1 cellular context compared by ENCODE assay signal in genomic region chr1:145711213-145711651, GRCh38.
TF ChIP-seq lines count a peak whose summit lies in the region.

No MANE protein-coding gene starts in this region.

TF ChIP-seq in HepG2, 621 proteins besides CTCF, POLR2A, EP300 and RAD21 (continued from another document):
- TF ChIP-seq, protein P1, sequence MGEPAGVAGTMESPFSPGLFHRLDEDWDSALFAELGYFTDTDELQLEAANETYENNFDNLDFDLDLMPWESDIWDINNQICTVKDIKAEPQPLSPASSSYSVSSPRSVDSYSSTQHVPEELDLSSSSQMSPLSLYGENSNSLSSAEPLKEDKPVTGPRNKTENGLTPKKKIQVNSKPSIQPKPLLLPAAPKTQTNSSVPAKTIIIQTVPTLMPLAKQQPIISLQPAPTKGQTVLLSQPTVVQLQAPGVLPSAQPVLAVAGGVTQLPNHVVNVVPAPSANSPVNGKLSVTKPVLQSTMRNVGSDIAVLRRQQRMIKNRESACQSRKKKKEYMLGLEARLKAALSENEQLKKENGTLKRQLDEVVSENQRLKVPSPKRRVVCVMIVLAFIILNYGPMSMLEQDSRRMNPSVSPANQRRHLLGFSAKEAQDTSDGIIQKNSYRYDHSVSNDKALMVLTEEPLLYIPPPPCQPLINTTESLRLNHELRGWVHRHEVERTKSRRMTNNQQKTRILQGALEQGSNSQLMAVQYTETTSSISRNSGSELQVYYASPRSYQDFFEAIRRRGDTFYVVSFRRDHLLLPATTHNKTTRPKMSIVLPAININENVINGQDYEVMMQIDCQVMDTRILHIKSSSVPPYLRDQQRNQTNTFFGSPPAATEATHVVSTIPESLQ (CRISPR knock-in tag; conservative IDR thresholded peaks at IDR 0.05): no peak
- TF ChIP-seq ZNF407 (CRISPR knock-in tag; IDR thresholded peaks at IDR 0.05; ENCODE audit: not compliant biosample characterization) (no peak), HNF4A (CRISPR knock-in tag; IDR thresholded peaks at IDR 0.05) (peak; percentile 93), GZF1 (CRISPR knock-in tag; IDR thresholded peaks at IDR 0.05) (no peak), RXRA (CRISPR knock-in tag; IDR thresholded peaks at IDR 0.05) (no peak; the same call in 1 of the 2 replicates), MEIS2 (CRISPR knock-in tag; IDR thresholded peaks at IDR 0.05) (peak; percentile 76), TEAD3 (CRISPR knock-in tag; optimal IDR thresholded peaks at IDR 0.05; ENCODE audit: borderline replicate concordance) (peak; percentile 93), ZNF256 (CRISPR knock-in tag; conservative IDR thresholded peaks at IDR 0.05) (no peak), PITX1 (CRISPR knock-in tag; IDR thresholded peaks at IDR 0.05) (peak; percentile 81), ZNF850 (CRISPR knock-in tag; conservative IDR thresholded peaks at IDR 0.05) (no peak), SOX5 (CRISPR knock-in tag; IDR thresholded peaks at IDR 0.05; ENCODE audit: borderline replicate concordance) (peak; percentile 74), SATB2 (CRISPR knock-in tag; IDR thresholded peaks at IDR 0.05) (0 out of 2 replicates have a peak, but pooled peaks have one; percentile 87), ZNF580 (CRISPR knock-in tag; IDR thresholded peaks at IDR 0.05; ENCODE audit: borderline replicate concordance, low read depth) (0 out of 2 replicates have a peak, but pooled peaks have one; percentile 4), MED8 (CRISPR knock-in tag; IDR thresholded peaks at IDR 0.05; ENCODE audit: insufficient replicate concordance) (no peak), HNRNPK (IDR thresholded peaks at IDR 0.05; ENCODE audit: low read depth, low read length, poor library complexity, severe bottlenecking) (no peak), TARDBP (CRISPR knock-in tag; IDR thresholded peaks at IDR 0.05) (0 out of 2 replicates have a peak, but pooled peaks have one; percentile 43), EED (CRISPR knock-in tag; IDR thresholded peaks at IDR 0.05) (no peak), JUND (CRISPR knock-in tag; IDR thresholded peaks at IDR 0.05) (0 out of 2 replicates have a peak, but pooled peaks have one; percentile 29), ZNF713 (CRISPR knock-in tag; IDR thresholded peaks at IDR 0.05) (no peak), ZNF20 (CRISPR knock-in tag; IDR thresholded peaks at IDR 0.05) (no peak), ZNF737 (CRISPR knock-in tag; IDR thresholded peaks at IDR 0.05; ENCODE audit: borderline replicate concordance) (no peak)
- TF ChIP-seq, protein P2, sequence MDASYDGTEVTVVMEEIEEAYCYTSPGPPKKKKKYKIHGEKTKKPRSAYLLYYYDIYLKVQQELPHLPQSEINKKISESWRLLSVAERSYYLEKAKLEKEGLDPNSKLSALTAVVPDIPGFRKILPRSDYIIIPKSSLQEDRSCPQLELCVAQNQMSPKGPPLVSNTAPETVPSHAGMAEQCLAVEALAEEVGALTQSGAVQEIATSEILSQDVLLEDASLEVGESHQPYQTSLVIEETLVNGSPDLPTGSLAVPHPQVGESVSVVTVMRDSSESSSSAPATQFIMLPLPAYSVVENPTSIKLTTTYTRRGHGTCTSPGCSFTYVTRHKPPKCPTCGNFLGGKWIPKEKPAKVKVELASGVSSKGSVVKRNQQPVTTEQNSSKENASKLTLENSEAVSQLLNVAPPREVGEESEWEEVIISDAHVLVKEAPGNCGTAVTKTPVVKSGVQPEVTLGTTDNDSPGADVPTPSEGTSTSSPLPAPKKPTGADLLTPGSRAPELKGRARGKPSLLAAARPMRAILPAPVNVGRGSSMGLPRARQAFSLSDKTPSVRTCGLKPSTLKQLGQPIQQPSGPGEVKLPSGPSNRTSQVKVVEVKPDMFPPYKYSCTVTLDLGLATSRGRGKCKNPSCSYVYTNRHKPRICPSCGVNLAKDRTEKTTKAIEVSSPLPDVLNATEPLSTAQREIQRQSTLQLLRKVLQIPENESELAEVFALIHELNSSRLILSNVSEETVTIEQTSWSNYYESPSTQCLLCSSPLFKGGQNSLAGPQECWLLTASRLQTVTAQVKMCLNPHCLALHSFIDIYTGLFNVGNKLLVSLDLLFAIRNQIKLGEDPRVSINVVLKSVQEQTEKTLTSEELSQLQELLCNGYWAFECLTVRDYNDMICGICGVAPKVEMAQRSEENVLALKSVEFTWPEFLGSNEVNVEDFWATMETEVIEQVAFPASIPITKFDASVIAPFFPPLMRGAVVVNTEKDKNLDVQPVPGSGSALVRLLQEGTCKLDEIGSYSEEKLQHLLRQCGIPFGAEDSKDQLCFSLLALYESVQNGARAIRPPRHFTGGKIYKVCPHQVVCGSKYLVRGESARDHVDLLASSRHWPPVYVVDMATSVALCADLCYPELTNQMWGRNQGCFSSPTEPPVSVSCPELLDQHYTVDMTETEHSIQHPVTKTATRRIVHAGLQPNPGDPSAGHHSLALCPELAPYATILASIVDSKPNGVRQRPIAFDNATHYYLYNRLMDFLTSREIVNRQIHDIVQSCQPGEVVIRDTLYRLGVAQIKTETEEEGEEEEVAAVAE (CRISPR knock-in tag; IDR thresholded peaks at IDR 0.05; ENCODE audit: borderline replicate concordance): no peak
- TF ChIP-seq, protein P3, sequence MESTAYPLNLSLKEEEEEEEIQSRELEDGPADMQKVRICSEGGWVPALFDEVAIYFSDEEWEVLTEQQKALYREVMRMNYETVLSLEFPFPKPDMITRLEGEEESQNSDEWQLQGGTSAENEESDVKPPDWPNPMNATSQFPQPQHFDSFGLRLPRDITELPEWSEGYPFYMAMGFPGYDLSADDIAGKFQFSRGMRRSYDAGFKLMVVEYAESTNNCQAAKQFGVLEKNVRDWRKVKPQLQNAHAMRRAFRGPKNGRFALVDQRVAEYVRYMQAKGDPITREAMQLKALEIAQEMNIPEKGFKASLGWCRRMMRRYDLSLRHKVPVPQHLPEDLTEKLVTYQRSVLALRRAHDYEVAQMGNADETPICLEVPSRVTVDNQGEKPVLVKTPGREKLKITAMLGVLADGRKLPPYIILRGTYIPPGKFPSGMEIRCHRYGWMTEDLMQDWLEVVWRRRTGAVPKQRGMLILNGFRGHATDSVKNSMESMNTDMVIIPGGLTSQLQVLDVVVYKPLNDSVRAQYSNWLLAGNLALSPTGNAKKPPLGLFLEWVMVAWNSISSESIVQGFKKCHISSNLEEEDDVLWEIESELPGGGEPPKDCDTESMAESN (CRISPR knock-in tag; conservative IDR thresholded peaks at IDR 0.05): no peak
- TF ChIP-seq, protein P4, sequence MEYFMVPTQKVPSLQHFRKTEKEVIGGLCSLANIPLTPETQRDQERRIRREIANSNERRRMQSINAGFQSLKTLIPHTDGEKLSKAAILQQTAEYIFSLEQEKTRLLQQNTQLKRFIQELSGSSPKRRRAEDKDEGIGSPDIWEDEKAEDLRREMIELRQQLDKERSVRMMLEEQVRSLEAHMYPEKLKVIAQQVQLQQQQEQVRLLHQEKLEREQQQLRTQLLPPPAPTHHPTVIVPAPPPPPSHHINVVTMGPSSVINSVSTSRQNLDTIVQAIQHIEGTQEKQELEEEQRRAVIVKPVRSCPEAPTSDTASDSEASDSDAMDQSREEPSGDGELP (IDR thresholded peaks at IDR 0.05; ENCODE audit: borderline replicate concordance, low read depth): peak; percentile 11; the same call in 1 of the 2 replicates
